Comparison of ENCODE assay signal across 24 cellular contexts in genomic region chr2:3205845-3206244, GRCh38.
"Had no signal": no experiment of that assay in that cellular context is flagged by ENCODE, and none has a peak within 500 bp of the region (broad histone marks: within the 10 kb centered on the region; RNA-seq: fewer than 3 reads in every experiment).

No MANE protein-coding gene starts in this region.

- DNase-seq: colonic mucosa; dermis blood vessel endothelial cell; effector CD4-positive, alpha-beta T cell; endodermal cell; erythroblast; foreskin melanocyte; left colon; left ventricle myocardium superior; mesenchymal stem cell; naive B cell; retina; spleen; stimulated activated CD4-positive, alpha-beta T cell treated with anti-CD3 and anti-CD28 coated beads, Interleukin-15, amount 100 ng/mL, for 24 hours; stimulated activated CD4-positive, alpha-beta T cell treated with anti-CD3 and anti-CD28 coated beads, Interleukin-1b, Interleukin-23, amount 100 ng/mL, for 48 hours; stimulated activated CD4-positive, alpha-beta T cell treated with anti-CD3 and anti-CD28 coated beads, Interleukin-4, amount 100 ng/mL, for 24 hours; stimulated activated naive CD4-positive, alpha-beta T cell; stomach; substantia nigra; transverse colon had no signal

- H3K4me1 Mint-ChIP-seq: endodermal cell had no signal

- H3K4me1 ChIP-seq: colonic mucosa, psoas muscle, spleen, stomach, transverse colon had no signal

- H3K4me3 ChIP-seq: colonic mucosa, hepatocyte, lung, psoas muscle, spleen, stomach, thoracic aorta, transverse colon had no signal

- H3K4me2 ChIP-seq: hepatocyte had no signal

- H3K27me3 ChIP-seq: colonic mucosa, hepatocyte, spleen, stomach, transverse colon had no signal

- H3K27ac ChIP-seq: colonic mucosa, hepatocyte, psoas muscle, spleen, stomach, thoracic aorta, transverse colon had no signal

- H3K4me3 Mint-ChIP-seq: endodermal cell, nephron had no signal

- H3K9me3 Mint-ChIP-seq: endodermal cell, nephron had no signal

- H3K27me3 Mint-ChIP-seq: naive B cell had no signal

- H3K9me3 ChIP-seq: colonic mucosa, psoas muscle, stomach, thoracic aorta, transverse colon had no signal

- H3K36me3 ChIP-seq: colonic mucosa, thoracic aorta, transverse colon had no signal

- H3K27ac Mint-ChIP-seq: endodermal cell, nephron had no signal
